ENCODE assay signal across 8 cellular contexts in genomic region chr17:43576563-43577229, GRCh38. TPM values are rescaled to one million over a fixed set of nuclear protein-coding genes. Genes with fewer than 3 reads are reported as not detected.
A peak's percentile ranks its signal among the peaks of the same experiment; 100 is the strongest.
DNase-seq lines count a peak whose midpoint lies in the region; ATAC-seq and TF ChIP-seq lines count a peak whose summit lies in the region.

No MANE protein-coding gene starts in this region.

- H3K27me3 ChIP-seq in WERI-Rb-1 (ENCODE audit: insufficient read depth, low read depth, severe bottlenecking) (no peaks in the 10 kb centered on the region), mammary epithelial cell (ENCODE audit: insufficient read depth, low read length) (no peaks in the 10 kb centered on the region)

- H3K9me3 ChIP-seq in WERI-Rb-1 (ENCODE audit: severe bottlenecking) (no peaks in the 10 kb centered on the region), mammary epithelial cell (replicated peaks; ENCODE audit: insufficient read depth, low read length) (no peaks in the 10 kb centered on the region)

- H3K4me1 ChIP-seq in mammary epithelial cell (ENCODE audit: insufficient read depth, low read length): peaks cover 41% of the 10 kb centered on the region

- no peak for ATAC-seq in GM18517 (IDR thresholded peaks at IDR 0.05; ENCODE audit: unreplicated experiment)

- peak; percentile 16 for DNase-seq in NOMO-1 treated with DMSO at 0.1 percent for 48 hours (lab: John Stamatoyannopoulos, UW; ENCODE audit: unreplicated experiment)
- no peak for DNase-seq in NOMO-1 treated with dmso at 0.1 percent for 144 hours (lab: John Stamatoyannopoulos, UW; ENCODE audit: unreplicated experiment)
- DNase-seq in NCI-H2107 treated with DMSO at 0.1 percent for 48 hours (lab: John Stamatoyannopoulos, UW; ENCODE audit: unreplicated experiment): peak; percentile 32
- DNase-seq in WERI-Rb-1: peak; percentile 88
- DNase-seq in mammary epithelial cell: peak; percentile 50
- peak; percentile 94 for DNase-seq in islet precursor cell
- DNase-seq in stimulated activated CD4-positive, alpha-beta T cell treated with anti-CD3 and anti-CD28 coated beads, Interleukin-2, amount 100 ng/mL, for 24 hours: peak; percentile 71 to 72

- CTCF ChIA-PET in mammary epithelial cell (lab: Charles Lee; ENCODE audit: low non-redundant PET): interaction anchor here (0.9 kb wide), 1 partner anchor 97 kb away, joined by 4 read pairs; no protein-coding TSS in a partner anchor

- TF ChIP-seq CTCF in WERI-Rb-1 (IDR thresholded peaks at IDR 0.05; ENCODE audit: low read depth, low read length) (peak; percentile 93), mammary epithelial cell (conservative IDR thresholded peaks at IDR 0.05 in 1 of 2, IDR thresholded peaks at IDR 0.05 in 1 of 2; ENCODE audit: extremely low read depth in 1 of 2, insufficient read depth in 1 of 2, low read depth in 1 of 2, low read length in 2 of 2) (peak; percentile 72 to 92)

- no peak overlapping the region for H3K4me2 ChIP-seq in mammary epithelial cell (ENCODE audit: insufficient read depth, low read depth, low read length)

- H4K20me1 ChIP-seq in mammary epithelial cell (ENCODE audit: insufficient read depth, low read length): no peaks in the 10 kb centered on the region

- H3K9ac ChIP-seq in mammary epithelial cell (ENCODE audit: insufficient read depth, low read length): no peak overlapping the region

- peak overlapping the region; percentile 41 for H3K27ac ChIP-seq in WERI-Rb-1
- H3K27ac ChIP-seq in mammary epithelial cell (ENCODE audit: insufficient read depth, low read depth, low read length): no peak overlapping the region

- no peaks in the 10 kb centered on the region for H3K36me3 ChIP-seq in WERI-Rb-1
- H3K36me3 ChIP-seq in mammary epithelial cell (ENCODE audit: insufficient read depth, low read length): no peaks in the 10 kb centered on the region

- dilution Hi-C loops in mammary epithelial cell (cut with HindIII; ENCODE audit: low sequenced_read_pairs): no loop called here

- no peaks in the 10 kb centered on the region for H3K79me2 ChIP-seq in mammary epithelial cell (ENCODE audit: insufficient read depth, low read length)

- intact Hi-C loops in mammary epithelial cell (cut with micrococcal nuclease): loop anchor here (1.0 to 2.0 kb wide), 4 partner anchors 30 to 184 kb away; partner anchors contain the start of gene ETV4

- BruUV-seq in mammary epithelial cell (replicated peaks; lab: Mats Ljungman, UMichigan): no TSS peak

- in situ Hi-C loops in mammary epithelial cell (cut with MboI; ENCODE audit: low sequenced_read_pairs in 2 of 2): loop anchor here (5.0 kb wide), 3 partner anchors 54 to 186 kb away; no protein-coding TSS in a partner anchor

- 25% methylated on average over 8 of the region's 10 CpGs for WGBS in mammary epithelial cell (ENCODE audit: low coverage, missing lambda C conversion rate)

- H2AFZ ChIP-seq in mammary epithelial cell (ENCODE audit: low read depth, low read length): no peak overlapping the region

- no peak overlapping the region for H3K4me3 ChIP-seq in WERI-Rb-1 (ENCODE audit: low read depth, low read length)
- H3K4me3 ChIP-seq in mammary epithelial cell (replicated peaks in 1 of 3; ENCODE audit: insufficient read depth in 1 of 3, low read depth in 2 of 3, low read length in 3 of 3): no peak overlapping the region

RNA-seq across cellular contexts. Expression of gene ETV4, which starts 30.6 kb away (rescaled TPM):
- 10 to 100 TPM; 10.2 to 46.0 TPM for total RNA-seq in mammary epithelial cell
- polyA plus RNA-seq in mammary epithelial cell: 34.1 TPM
- polyA minus RNA-seq in mammary epithelial cell: 21.1 TPM
